ENCODE assay signal across 2 cellular contexts in the genomic region with DNA sequence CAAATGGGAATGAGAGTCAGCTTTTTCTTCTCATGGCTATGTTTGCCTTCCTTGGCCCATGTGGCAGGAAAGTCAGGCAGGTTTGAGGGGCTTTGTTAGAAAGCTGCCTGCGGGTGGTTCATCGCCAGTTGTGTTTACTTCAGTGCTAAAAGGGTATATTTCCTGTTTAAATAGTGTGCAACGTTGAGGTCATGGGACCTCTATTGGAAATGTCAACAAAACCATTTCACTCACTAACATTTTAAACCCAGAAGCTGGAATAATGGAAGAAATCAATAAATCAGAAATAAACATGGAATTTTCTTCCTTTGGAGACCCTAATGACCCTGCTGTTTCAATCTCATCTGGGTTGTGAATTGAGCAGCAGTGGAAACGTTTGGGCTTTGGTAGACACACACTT.
TF ChIP-seq lines count a peak whose summit lies in the region.

No MANE protein-coding gene starts in this region.

TF ChIP-seq in GM23338, 12 proteins besides CTCF, POLR2A, EP300 and RAD21:
- TF ChIP-seq ZNF331 (CRISPR knock-in tag; IDR thresholded peaks at IDR 0.05; ENCODE audit: low read depth) = no peak
- no peak for TF ChIP-seq POLR2AphosphoS5 (IDR thresholded peaks at IDR 0.05; ENCODE audit: low read depth)
- no peak for TF ChIP-seq STAT1 (IDR thresholded peaks at IDR 0.05; ENCODE audit: unreplicated experiment)
- TF ChIP-seq NANOG (IDR thresholded peaks at IDR 0.05; ENCODE audit: borderline replicate concordance) = no peak
- no peak for TF ChIP-seq JUNB (IDR thresholded peaks at IDR 0.05; ENCODE audit: unreplicated experiment)
- TF ChIP-seq, protein P1, sequence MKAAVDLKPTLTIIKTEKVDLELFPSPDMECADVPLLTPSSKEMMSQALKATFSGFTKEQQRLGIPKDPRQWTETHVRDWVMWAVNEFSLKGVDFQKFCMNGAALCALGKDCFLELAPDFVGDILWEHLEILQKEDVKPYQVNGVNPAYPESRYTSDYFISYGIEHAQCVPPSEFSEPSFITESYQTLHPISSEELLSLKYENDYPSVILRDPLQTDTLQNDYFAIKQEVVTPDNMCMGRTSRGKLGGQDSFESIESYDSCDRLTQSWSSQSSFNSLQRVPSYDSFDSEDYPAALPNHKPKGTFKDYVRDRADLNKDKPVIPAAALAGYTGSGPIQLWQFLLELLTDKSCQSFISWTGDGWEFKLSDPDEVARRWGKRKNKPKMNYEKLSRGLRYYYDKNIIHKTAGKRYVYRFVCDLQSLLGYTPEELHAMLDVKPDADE (IDR thresholded peaks at IDR 0.05) = no peak

TF ChIP-seq in endothelial cell of umbilical vein, 7 proteins besides CTCF, POLR2A, EP300 and RAD21:
- TF ChIP-seq FOS (IDR thresholded peaks at IDR 0.05; ENCODE audit: borderline replicate concordance, insufficient read depth, low read length) (no peak), JUN (IDR thresholded peaks at IDR 0.05; ENCODE audit: borderline replicate concordance, insufficient read depth, insufficient read length, low read depth) (no peak), MYC (IDR thresholded peaks at IDR 0.05; ENCODE audit: low read depth, low read length) (no peak), EZH2 (IDR thresholded peaks at IDR 0.05; ENCODE audit: borderline replicate concordance, low read depth, low read length, severe bottlenecking) (no peak), GATA2 (IDR thresholded peaks at IDR 0.05; ENCODE audit: insufficient read depth, insufficient read length, low read depth, low read length) (no peak), POLR2AphosphoS5 (IDR thresholded peaks at IDR 0.05; ENCODE audit: insufficient read depth, low read depth, low read length) (no peak)
- TF ChIP-seq, protein P2, sequence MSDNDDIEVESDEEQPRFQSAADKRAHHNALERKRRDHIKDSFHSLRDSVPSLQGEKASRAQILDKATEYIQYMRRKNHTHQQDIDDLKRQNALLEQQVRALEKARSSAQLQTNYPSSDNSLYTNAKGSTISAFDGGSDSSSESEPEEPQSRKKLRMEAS (IDR thresholded peaks at IDR 0.05; ENCODE audit: insufficient read depth, insufficient read length) = no peak
